Comparison of ENCODE assay signal across 8 cellular contexts in genomic region chr1:244971524-244972216, GRCh38.
A peak's percentile ranks its signal among the peaks of the same experiment; 100 is the strongest.
DNase-seq lines count a peak whose midpoint lies in the region; ATAC-seq and TF ChIP-seq lines count a peak whose summit lies in the region.

No MANE protein-coding gene starts in this region.

- H2BK20ac ChIP-seq in IMR-90 (ENCODE audit: low read depth, low read length), result peak overlapping the region; percentile 21; the same call in 1 of the 2 replicates

- no peaks in the 10 kb centered on the region for H3K9me3 Mint-ChIP-seq in activated naive CD8-positive, alpha-beta T cell (ENCODE audit: low read depth)

- peak overlapping the region; percentile 83; the same call in 1 of the 2 replicates for H2AK5ac ChIP-seq in IMR-90 (ENCODE audit: low read depth, low read length)

- WGBS in IMR-90 (ENCODE audit: extremely low coverage in 2 of 2, insufficient read length in 1 of 2), 2 experiments, result no CpG with 5 or more reads among the region's 11 CpGs

- H3K27me3 Mint-ChIP-seq in activated naive CD8-positive, alpha-beta T cell, result no peaks in the 10 kb centered on the region

- no peaks in the 10 kb centered on the region for H3K36me3 Mint-ChIP-seq in activated naive CD8-positive, alpha-beta T cell

- BruUV-seq in IMR-90 (replicated peaks; lab: Mats Ljungman, UMichigan), result no TSS peak

- H3K27ac Mint-ChIP-seq in activated naive CD8-positive, alpha-beta T cell, result peak overlapping the region; percentile 98

- H3K9ac ChIP-seq in IMR-90 (ENCODE audit: low read depth, low read length) (peak overlapping the region; percentile 98), iPS-20b (ENCODE audit: low read depth, low read length) (peak overlapping the region; percentile 93), subcutaneous abdominal adipose tissue (ENCODE audit: low read length in 5 of 5) (peak overlapping the region; percentile 75 to 95 (median 93))

- no peak for TF ChIP-seq RAD21 in IMR-90 (IDR thresholded peaks at IDR 0.05; ENCODE audit: low read length)

- no peak overlapping the region for H2AK9ac ChIP-seq in IMR-90 (replicated peaks; ENCODE audit: low read depth, low read length, poor library complexity)

- H3K4me1 ChIP-seq in IMR-90 (ENCODE audit: control insufficient read depth, insufficient read depth, low read length) (peaks cover 7% of the 10 kb centered on the region), iPS-20b (ENCODE audit: insufficient read depth, low read length) (peaks cover 14% of the 10 kb centered on the region; the same call in 1 of the 2 replicates), subcutaneous abdominal adipose tissue (ENCODE audit: control insufficient read depth in 5 of 5, insufficient read depth in 5 of 5, low read length in 5 of 5) (peaks cover 2 to 24% (median 16%) of the 10 kb centered on the region in 5 donors)

- H4K20me1 ChIP-seq in IMR-90 (ENCODE audit: insufficient read depth, low read length), result no peaks in the 10 kb centered on the region

- peak overlapping the region; percentile 91 for H4K91ac ChIP-seq in IMR-90 (ENCODE audit: insufficient read depth, low read depth, low read length)

- H4K5ac ChIP-seq in IMR-90 (ENCODE audit: low read depth, low read length), result peak overlapping the region; percentile 96

- H3K27me3 ChIP-seq in IMR-90 (ENCODE audit: control insufficient read depth, insufficient read depth, low read length) (no peaks in the 10 kb centered on the region), iPS-20b (ENCODE audit: insufficient read depth, low read length) (no peaks in the 10 kb centered on the region), subcutaneous abdominal adipose tissue (ENCODE audit: control insufficient read depth in 5 of 5, insufficient read depth in 4 of 5, low read length in 5 of 5) (no peaks in the 10 kb centered on the region)

- peak overlapping the region; percentile 66; the same call in 2 of the 3 replicates for H2BK15ac ChIP-seq in IMR-90 (ENCODE audit: low read depth, low read length)

- H4K8ac ChIP-seq in IMR-90 (ENCODE audit: low read depth in 2 of 2, low read length in 2 of 2), result peak overlapping the region; percentile 87 to 95

- H2AFZ ChIP-seq in IMR-90 (replicated peaks; ENCODE audit: low read length, poor library complexity), result no peak overlapping the region

- intact Hi-C loops in IMR-90 (cut with micrococcal nuclease), result loop anchor here (2.0 kb wide), 2 partner anchors 71 to 371 kb away; no protein-coding TSS in a partner anchor

- no peak for TF ChIP-seq POLR2A in IMR-90 (IDR thresholded peaks at IDR 0.05; ENCODE audit: low read depth, low read length)

- H3K23ac ChIP-seq in IMR-90 (ENCODE audit: low read depth, low read length), result peak overlapping the region; percentile 97

- H3K4me1 Mint-ChIP-seq in activated naive CD8-positive, alpha-beta T cell (ENCODE audit: low read depth), result peaks cover 25% of the 10 kb centered on the region

- H3K79me1 ChIP-seq in IMR-90 (ENCODE audit: low read depth in 1 of 2, low read length in 2 of 2), result peaks cover 10 to 12% of the 10 kb centered on the region in 2 experiments

- peak overlapping the region; percentile 97 for H3K4ac ChIP-seq in IMR-90 (ENCODE audit: low read depth, low read length)

- CTCF ChIA-PET in IMR-90 (lab: Yijun Ruan, JAX), result interaction anchor here (1.3 kb wide), 1 partner anchor 71 kb away, joined by 6 read pairs; no protein-coding TSS in a partner anchor

- in situ Hi-C loops in IMR-90 (cut with MboI; ENCODE audit: low sequenced_read_pairs), result no loop called here

- peak overlapping the region; percentile 74 for H3K18ac ChIP-seq in IMR-90 (ENCODE audit: low read depth, low read length)

- peak overlapping the region; percentile 93 for H3K4me3 Mint-ChIP-seq in activated naive CD8-positive, alpha-beta T cell

- no peak for TF ChIP-seq CTCF in IMR-90 (conservative IDR thresholded peaks at IDR 0.05; ENCODE audit: low read depth, low read length)

- H2BK120ac ChIP-seq in IMR-90 (ENCODE audit: low read depth, low read length), result peak overlapping the region; percentile 85

- POLR2A ChIA-PET in IMR-90 (lab: Charles Lee; ENCODE audit: unreplicated experiment), result interaction anchor here (0.6 to 0.7 kb wide), 2 partner anchors 90 to 137 kb away, joined by 5 to 9 read pairs; no protein-coding TSS in a partner anchor

- H3K36me3 ChIP-seq in IMR-90 (ENCODE audit: control insufficient read depth, insufficient read depth, low read length) (no peaks in the 10 kb centered on the region), iPS-20b (ENCODE audit: insufficient read depth, low read depth, low read length) (no peaks in the 10 kb centered on the region), subcutaneous abdominal adipose tissue (ENCODE audit: control insufficient read depth in 5 of 5, insufficient read depth in 5 of 5, low read length in 5 of 5) (no peaks in the 10 kb centered on the region)

- H2BK5ac ChIP-seq in IMR-90 (ENCODE audit: low read depth, low read length, poor library complexity, severe bottlenecking), result peak overlapping the region; percentile 98

- H3K4me3 ChIP-seq in IMR-90 (ENCODE audit: insufficient read depth, low read depth, low read length), result peak overlapping the region; percentile 63
- H3K4me3 ChIP-seq in iPS-20b (ENCODE audit: low read length), result peak overlapping the region; percentile 80
- H3K4me3 ChIP-seq in subcutaneous abdominal adipose tissue (ENCODE audit: low read depth in 1 of 5, low read length in 5 of 5), result peak overlapping the region; percentile 75 to 93 (median 87)

- H3K9me3 ChIP-seq in IMR-90 (ENCODE audit: control insufficient read depth, insufficient read depth, low read length), result no peaks in the 10 kb centered on the region
- no peaks in the 10 kb centered on the region for H3K9me3 ChIP-seq in iPS-20b (ENCODE audit: insufficient read depth, low read depth, low read length)
- no peaks in the 10 kb centered on the region for H3K9me3 ChIP-seq in subcutaneous abdominal adipose tissue (ENCODE audit: control insufficient read depth in 5 of 5, low read length in 5 of 5)

- peak overlapping the region; percentile 97 for H3K56ac ChIP-seq in IMR-90 (ENCODE audit: extremely low read depth, insufficient read depth, low read length)

- H3K14ac ChIP-seq in IMR-90 (replicated peaks; ENCODE audit: low read depth, low read length), result peak overlapping the region; percentile 99

- H3K9me1 ChIP-seq in IMR-90 (ENCODE audit: insufficient read depth, low read length), result no peaks in the 10 kb centered on the region

- dilution Hi-C loops in IMR-90 (cut with HindIII; ENCODE audit: low sequenced_read_pairs, unreplicated experiment), result no loop called here

- H3K27ac ChIP-seq in IMR-90 (ENCODE audit: insufficient read depth, low read length) (peak overlapping the region; percentile 98), iPS-20b (ENCODE audit: low read length) (peak overlapping the region; percentile 91), subcutaneous abdominal adipose tissue (ENCODE audit: low read depth, low read length) (peak overlapping the region; percentile 96)

- no peak for ATAC-seq in IMR-90 (ENCODE audit: low read depth)
- no peak for ATAC-seq in GM19023 (IDR thresholded peaks at IDR 0.05; ENCODE audit: unreplicated experiment)
- ATAC-seq in GM19328 (IDR thresholded peaks at IDR 0.05; ENCODE audit: unreplicated experiment), result no peak

- DNase-seq in CD1c-positive myeloid dendritic cell (ENCODE audit: extremely low spot score) (peak; percentile 14), IMR-90 (no peak), HK-2 (ENCODE audit: unreplicated experiment) (no peak)

- H3K4me2 ChIP-seq in IMR-90 (ENCODE audit: low read depth, low read length), result peak overlapping the region; percentile 91

TF ChIP-seq in IMR-90, 13 proteins besides CTCF, POLR2A, EP300 and RAD21:
- TF ChIP-seq NFE2L2 (IDR thresholded peaks at IDR 0.05; ENCODE audit: low read depth, low read length), result no peak
- no peak for TF ChIP-seq USF2 (IDR thresholded peaks at IDR 0.05; ENCODE audit: low read depth, low read length)
- no peak for TF ChIP-seq RFX5 (IDR thresholded peaks at IDR 0.05; ENCODE audit: low read depth, low read length)
- no peak for TF ChIP-seq FOS (IDR thresholded peaks at IDR 0.05; ENCODE audit: low read depth, low read length)
- no peak for TF ChIP-seq RCOR1 (IDR thresholded peaks at IDR 0.05; ENCODE audit: insufficient replicate concordance, low read length)
